ENCODE assay signal across 8 cellular contexts in genomic region chr11:9002920-9003572, GRCh38. TPM values are rescaled to one million over a fixed set of nuclear protein-coding genes. Genes with fewer than 3 reads are reported as not detected.
DNase-seq lines count a peak whose midpoint lies in the region; ATAC-seq, FAIRE-seq and TF ChIP-seq lines count a peak whose summit lies in the region.

No MANE protein-coding gene starts in this region.

- H3K9ac ChIP-seq in SK-N-SH, result peak overlapping the region; percentile 62; the same call in 1 of the 2 replicates

- H3K79me2 ChIP-seq in SK-N-SH (ENCODE audit: insufficient read depth) (peaks cover 6% of the 10 kb centered on the region; the same call in 1 of the 2 replicates), hepatocyte (no peaks in the 10 kb centered on the region)

- H3K4me3 ChIP-seq in SK-N-SH (ENCODE audit: low read depth in 2 of 2, low read length in 1 of 2) (peak overlapping the region; percentile 54 to 65), hepatocyte (peak overlapping the region; percentile 43), body of pancreas (no peak overlapping the region)

- CTCF ChIA-PET in SK-N-SH (lab: Yijun Ruan, JAX) (interaction anchor here (1.2 to 2.1 kb wide), 4 partner anchors 12 to 135 kb away, joined by 3 to 8 read pairs (median 5); no protein-coding TSS in a partner anchor), activated B cell treated with CpG ODN at 0.5 μM for 24 hours (lab: Charles Lee) (no interaction called here)

- no peak for FAIRE-seq in D721Med (lab: Jason Lieb, UNC)

- H4K20me1 ChIP-seq in SK-N-SH (ENCODE audit: insufficient read depth) (no peaks in the 10 kb centered on the region), hepatocyte (ENCODE audit: insufficient read depth, poor library complexity, severe bottlenecking) (no peaks in the 10 kb centered on the region)

- TF ChIP-seq RAD21 in SK-N-SH (IDR thresholded peaks at IDR 0.05; ENCODE audit: low read length), result no peak

- no peaks in the 10 kb centered on the region for H3K9me3 Mint-ChIP-seq in activated B cell treated with CpG ODN at 0.5 μM for 24 hours
- H3K9me3 Mint-ChIP-seq in stimulated activated effector memory CD8-positive, alpha-beta T cell treated with anti-CD3 and anti-CD28 coated beads, Interleukin-12 subunit alpha, Interleukin-12 subunit beta, amount 100 ng/mL, for 72 hours, result no peaks in the 10 kb centered on the region

- peak overlapping the region; percentile 92 for H2AFZ ChIP-seq in SK-N-SH (ENCODE audit: low read depth)
- H2AFZ ChIP-seq in hepatocyte, result peak overlapping the region; percentile 98

- H3K9me2 ChIP-seq in SK-N-SH (no peaks in the 10 kb centered on the region), hepatocyte (replicated peaks; ENCODE audit: insufficient read depth) (no peaks in the 10 kb centered on the region)

- TF ChIP-seq EP300 in SK-N-SH (IDR thresholded peaks at IDR 0.05; ENCODE audit: borderline replicate concordance in 1 of 2, low read depth in 1 of 2, low read length in 1 of 2), result no peak

- no peaks in the 10 kb centered on the region for H3K36me3 Mint-ChIP-seq in activated B cell treated with CpG ODN at 0.5 μM for 24 hours (ENCODE audit: low read depth)
- no peaks in the 10 kb centered on the region for H3K36me3 Mint-ChIP-seq in stimulated activated effector memory CD8-positive, alpha-beta T cell treated with anti-CD3 and anti-CD28 coated beads, Interleukin-12 subunit alpha, Interleukin-12 subunit beta, amount 100 ng/mL, for 72 hours

- peaks cover 7 to 8% of the 10 kb centered on the region in 2 experiments; a peak in 2 of 4 replicates for H3K4me1 ChIP-seq in SK-N-SH (ENCODE audit: control insufficient read depth in 1 of 2, insufficient read depth in 2 of 2, low read depth in 1 of 2, low read length in 1 of 2)
- peaks cover 17% of the 10 kb centered on the region for H3K4me1 ChIP-seq in hepatocyte (ENCODE audit: insufficient read depth)
- H3K4me1 ChIP-seq in body of pancreas, result peaks cover 17% of the 10 kb centered on the region

- no peak for DNase-seq in SK-N-SH
- DNase-seq in activated B cell treated with CpG ODN at 0.5 μM for 24 hours, result no peak
- DNase-seq in hepatocyte (ENCODE audit: low spot score), result no peak
- DNase-seq in stimulated activated effector memory CD8-positive, alpha-beta T cell treated with anti-CD3 and anti-CD28 coated beads, Interleukin-12 subunit alpha, Interleukin-12 subunit beta, amount 100 ng/mL, for 72 hours (ENCODE audit: low spot score in 2 of 2), result no peak
- no peak for DNase-seq in body of pancreas
- no peak for DNase-seq in D721Med (ENCODE audit: insufficient read length, low spot score)
- no peak for DNase-seq in iPS-NIHi7 (ENCODE audit: extremely low spot score)

- H3K9me3 ChIP-seq in SK-N-SH, result no peaks in the 10 kb centered on the region
- no peaks in the 10 kb centered on the region for H3K9me3 ChIP-seq in hepatocyte (ENCODE audit: low read depth)
- H3K9me3 ChIP-seq in body of pancreas, result no peaks in the 10 kb centered on the region

- peaks cover 42% of the 10 kb centered on the region for H3K27me3 Mint-ChIP-seq in activated B cell treated with CpG ODN at 0.5 μM for 24 hours

- no peak for TF ChIP-seq POLR2A in body of pancreas (IDR thresholded peaks at IDR 0.05)

- no peak for TF ChIP-seq CTCF in SK-N-SH (IDR thresholded peaks at IDR 0.05)
- no peak for TF ChIP-seq CTCF in activated B cell treated with CpG ODN at 0.5 μM for 24 hours (IDR thresholded peaks at IDR 0.05)
- TF ChIP-seq CTCF in hepatocyte (IDR thresholded peaks at IDR 0.05; ENCODE audit: poor library complexity), result no peak
- no peak for TF ChIP-seq CTCF in body of pancreas (IDR thresholded peaks at IDR 0.05)
- no peak for TF ChIP-seq CTCF in D721Med (IDR thresholded peaks at IDR 0.05; ENCODE audit: insufficient read depth, missing control alignments)

- peak overlapping the region; percentile 89 for H3K4me2 ChIP-seq in SK-N-SH
- H3K4me2 ChIP-seq in hepatocyte, result peak overlapping the region; percentile 100

- H3K27me3 ChIP-seq in SK-N-SH (ENCODE audit: insufficient read depth), result peaks cover 8% of the 10 kb centered on the region; the same call in 1 of the 2 replicates
- peaks cover 62% of the 10 kb centered on the region for H3K27me3 ChIP-seq in hepatocyte
- peaks cover 0 to 17% of the 10 kb centered on the region in 2 donors for H3K27me3 ChIP-seq in body of pancreas

- no peak for ATAC-seq in SK-N-SH treated with all-trans-retinoic acid at 6 μM for 48 hours
- no peak for ATAC-seq in activated B cell treated with CpG ODN at 0.5 μM for 24 hours (ENCODE audit: low read depth)
- no peak for ATAC-seq in stimulated activated effector memory CD8-positive, alpha-beta T cell treated with anti-CD3 and anti-CD28 coated beads, Interleukin-12 subunit alpha, Interleukin-12 subunit beta, amount 100 ng/mL, for 72 hours
- no peak for ATAC-seq in body of pancreas

- peaks cover 15% of the 10 kb centered on the region for H3K4me1 Mint-ChIP-seq in activated B cell treated with CpG ODN at 0.5 μM for 24 hours
- H3K4me1 Mint-ChIP-seq in stimulated activated effector memory CD8-positive, alpha-beta T cell treated with anti-CD3 and anti-CD28 coated beads, Interleukin-12 subunit alpha, Interleukin-12 subunit beta, amount 100 ng/mL, for 72 hours, result peaks cover 17% of the 10 kb centered on the region

- H3K4me3 Mint-ChIP-seq in activated B cell treated with CpG ODN at 0.5 μM for 24 hours, result peak overlapping the region; percentile 77
- peak overlapping the region; percentile 75 for H3K4me3 Mint-ChIP-seq in stimulated activated effector memory CD8-positive, alpha-beta T cell treated with anti-CD3 and anti-CD28 coated beads, Interleukin-12 subunit alpha, Interleukin-12 subunit beta, amount 100 ng/mL, for 72 hours

- WGBS in SK-N-SH (ENCODE audit: low lambda C conversion rate), result 26% methylated on average over 7 of the region's 8 CpGs
- 16% methylated on average over 8 of the region's 8 CpGs for WGBS in hepatocyte (ENCODE audit: low lambda C conversion rate, missing lambda C conversion rate)
- WGBS in body of pancreas, 2 donors, result 12 to 16% methylated on average over 8 of the region's 8 CpGs

- peaks cover 22% of the 10 kb centered on the region for H3F3A ChIP-seq in SK-N-SH (replicated peaks; ENCODE audit: insufficient read depth)

- POLR2A ChIA-PET in SK-N-SH (lab: Yijun Ruan, JAX) (no interaction called here), activated B cell treated with CpG ODN at 0.5 μM for 24 hours (lab: Charles Lee) (interaction anchor here (0.7 to 1.8 kb wide), 2 partner anchors 39 to 1455 kb away, joined by 6 to 8 read pairs; partner anchors contain the start of gene TMEM9B)

- H3K27ac ChIP-seq in SK-N-SH (ENCODE audit: low read depth in 2 of 2, low read length in 1 of 2), result no peak overlapping the region
- H3K27ac ChIP-seq in hepatocyte, result no peak overlapping the region
- no peak overlapping the region for H3K27ac ChIP-seq in body of pancreas

- no peaks in the 10 kb centered on the region for H3K36me3 ChIP-seq in SK-N-SH (replicated peaks in 1 of 2; ENCODE audit: control insufficient read depth in 1 of 2, insufficient read depth in 2 of 2, low read length in 1 of 2)
- no peaks in the 10 kb centered on the region for H3K36me3 ChIP-seq in hepatocyte (replicated peaks; ENCODE audit: insufficient read depth, low read depth)
- H3K36me3 ChIP-seq in body of pancreas (replicated peaks in 1 of 2; ENCODE audit: insufficient read depth in 1 of 2, low read depth in 2 of 2), result no peaks in the 10 kb centered on the region

- intact Hi-C loops in activated B cell treated with CpG ODN at 0.5 μM for 24 hours (cut with micrococcal nuclease) (no loop called here), body of pancreas (cut with DNase I) (no loop called here)

- H3K27ac Mint-ChIP-seq in activated B cell treated with CpG ODN at 0.5 μM for 24 hours, result no peak overlapping the region
- no peak overlapping the region for H3K27ac Mint-ChIP-seq in stimulated activated effector memory CD8-positive, alpha-beta T cell treated with anti-CD3 and anti-CD28 coated beads, Interleukin-12 subunit alpha, Interleukin-12 subunit beta, amount 100 ng/mL, for 72 hours

TF ChIP-seq in SK-N-SH, 30 proteins besides CTCF, POLR2A, EP300 and RAD21 (continues in another document):
- TF ChIP-seq GABPA (IDR thresholded peaks at IDR 0.05; ENCODE audit: low read depth), result no peak
- TF ChIP-seq FOSL2 (IDR thresholded peaks at IDR 0.05; ENCODE audit: borderline replicate concordance, low read depth), result no peak

TF ChIP-seq in SK-N-SH treated with all-trans-retinoic acid at 6 μM for 48 hours, 23 proteins besides CTCF, POLR2A, EP300 and RAD21:
- TF ChIP-seq SNAI2 (CRISPR knock-in tag; IDR thresholded peaks at IDR 0.05), result no peak
- no peak for TF ChIP-seq TCF4 (CRISPR knock-in tag; IDR thresholded peaks at IDR 0.05; ENCODE audit: borderline replicate concordance)
- no peak for TF ChIP-seq ZNF565 (CRISPR knock-in tag; conservative IDR thresholded peaks at IDR 0.05; ENCODE audit: low read depth)

RNA-seq across cellular contexts. Expression of gene NRIP3, which starts 0.8 kb away (rescaled TPM):
- polyA plus RNA-seq in SK-N-SH (2012; rRNA removed), result 2.1 and 2.6 TPM in 2 replicates
- 1.7 and 2.3 TPM in 2 replicates for polyA plus RNA-seq in SK-N-SH (2012; cell fraction: cytosol; rRNA removed)
- 1.7 and 3.4 TPM in 2 replicates for polyA plus RNA-seq in SK-N-SH (2012; cell fraction: nucleus; rRNA removed)
- 0.32 TPM in 1 of 2 replicates, not detected in the other for total RNA-seq in activated B cell treated with CpG ODN at 0.5 μM for 24 hours
- total RNA-seq in hepatocyte, result 2.4 and 3.2 TPM in 2 replicates
- 2.2 and 2.9 TPM in 2 replicates for polyA plus RNA-seq in hepatocyte
- total RNA-seq in body of pancreas, result 1 to 10 TPM in 1 of 2 donors, not detected in 1; 2.1 TPM

RNA-seq across cellular contexts. Expression of gene TMEM9B, which starts 38.8 kb away (rescaled TPM):
- polyA plus RNA-seq in SK-N-SH (2012; rRNA removed) (21.8 and 29.3 TPM in 2 replicates), hepatocyte (64.9 and 69.6 TPM in 2 replicates)
- 35.0 and 40.0 TPM in 2 replicates for polyA plus RNA-seq in SK-N-SH (2012; cell fraction: cytosol; rRNA removed)
- 3.8 and 9.8 TPM in 2 replicates for polyA plus RNA-seq in SK-N-SH (2012; cell fraction: nucleus; rRNA removed)
- total RNA-seq in activated B cell treated with CpG ODN at 0.5 μM for 24 hours (29.0 and 29.6 TPM in 2 replicates), hepatocyte (47.4 and 47.7 TPM in 2 replicates), body of pancreas (10 to 100 TPM; 19.4 to 62.5 TPM)

Comparison
In these comparisons a context has a peak if more than half of its experiments do, and no peak if none do; other contexts are left out.
1. H3K4me3 ChIP-seq: peak in SK-N-SH (2 of 2) and hepatocyte (single experiment); none in body of pancreas (0 of 2).